In the genomic region with DNA sequence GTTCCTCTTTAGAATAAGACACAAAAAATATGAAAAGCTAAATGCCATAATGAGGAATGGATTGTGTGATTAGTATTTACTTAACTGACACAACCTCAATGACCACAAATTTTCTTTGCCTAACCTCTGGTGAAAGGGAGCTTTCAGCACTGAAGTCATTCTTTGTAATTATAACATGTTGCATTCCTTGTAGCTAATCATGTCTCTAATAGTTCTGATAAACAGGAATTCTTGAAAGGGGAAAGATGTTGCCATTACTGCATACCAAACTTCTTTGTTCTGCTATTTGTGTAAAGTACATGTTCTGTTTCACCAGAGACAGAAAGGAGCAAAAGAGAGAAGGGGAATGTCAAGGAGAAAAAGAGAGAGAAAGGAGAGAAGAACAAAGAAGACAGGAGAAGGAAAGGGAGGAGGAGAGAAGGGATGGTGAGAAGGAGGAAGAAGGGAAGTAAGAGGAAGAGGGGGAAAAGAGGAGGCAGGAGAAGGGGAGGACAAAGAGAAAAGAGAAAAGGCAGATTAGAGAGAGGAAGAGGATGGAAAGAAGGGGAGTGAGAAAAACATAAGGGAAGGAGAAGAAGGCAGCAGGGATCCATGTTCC, we compare ENCODE assay signal across 24 cellular contexts.
DNase-seq lines count a peak whose midpoint lies in the region; ATAC-seq, FAIRE-seq and TF ChIP-seq lines count a peak whose summit lies in the region.
"Had no signal": no experiment of that assay in that cellular context is flagged by ENCODE, and none has a peak within 500 bp of the region (broad histone marks: within the 10 kb centered on the region; RNA-seq: fewer than 3 reads in every experiment).

No MANE protein-coding gene starts in this region.

- no peak for FAIRE-seq in H1 (lab: Jason Lieb, UNC)

- H3K36me3 ChIP-seq in HEK293 (ENCODE audit: control insufficient read depth in 2 of 2, insufficient read depth in 1 of 2, low read length in 2 of 2), result no peaks in the 10 kb centered on the region
- H3K36me3 ChIP-seq in H1 (ENCODE audit: control insufficient read depth in 2 of 4, insufficient read depth in 4 of 4, low read length in 3 of 4), result no peaks in the 10 kb centered on the region
- no peaks in the 10 kb centered on the region for H3K36me3 ChIP-seq in smooth muscle cell (ENCODE audit: low read depth)
- H3K36me3 ChIP-seq: MG63, prostate gland, upper lobe of left lung had no signal

- DNase-seq in H1 (ENCODE audit: low read depth in 1 of 2, low spot score in 2 of 2), result no peak
- DNase-seq in mesothelial cell of epicardium (ENCODE audit: low spot score in 2 of 2, unreplicated experiment in 2 of 2), result no peak
- DNase-seq in smooth muscle cell (lab: John Stamatoyannopoulos, UW; ENCODE audit: unreplicated experiment), result no peak
- no peak for DNase-seq in NCI-H524 (lab: John Stamatoyannopoulos, UW)
- no peak for DNase-seq in putamen (ENCODE audit: low spot score)
- DNase-seq: activated CD8-positive, alpha-beta memory T cell treated with anti-CD3 and anti-CD28 coated beads for 24 hours; activated naive CD4-positive, alpha-beta T cell treated with anti-CD3 and anti-CD28 coated beads, Interleukin-2, amount 50 U/mL, for 16 hours; activated T-cell treated with anti-CD3 and anti-CD28 coated beads, Interleukin-2, amount 50 U/mL, for 4 hours; anterior cingulate cortex; C1 segment of cervical spinal cord; effector CD8-positive, alpha-beta T cell; H9; left colon; MG63; midbrain; SIG-M5; stimulated activated naive CD8-positive, alpha-beta T cell treated with anti-CD3 and anti-CD28 coated beads, Interleukin-15, amount 100 ng/mL, for 72 hours; upper lobe of left lung had no signal

- H3K27me3 Mint-ChIP-seq in mesothelial cell of epicardium (ENCODE audit: low read depth), result no peaks in the 10 kb centered on the region
- H3K27me3 Mint-ChIP-seq: natural killer cell treated with Interleukin-12 subunit alpha and Interleukin-12 subunit beta and Interleukin-15 and Interleukin-18, amount 100 ng/mL, for 72 hours had no signal

- H4K5ac ChIP-seq in H1 (ENCODE audit: insufficient read length, low read depth, low read length), result no peak overlapping the region

- no peaks in the 10 kb centered on the region for H3K79me2 ChIP-seq in H1 (ENCODE audit: control insufficient read depth in 1 of 2, insufficient read depth in 2 of 2, low read length in 2 of 2)
- H3K79me2 ChIP-seq in smooth muscle cell (ENCODE audit: low read depth), result no peaks in the 10 kb centered on the region

- peaks cover 44% of the 10 kb centered on the region for H3K4me1 Mint-ChIP-seq in mesothelial cell of epicardium
- H3K4me1 Mint-ChIP-seq: stimulated activated naive CD8-positive, alpha-beta T cell treated with anti-CD3 and anti-CD28 coated beads, Interleukin-15, amount 100 ng/mL, for 72 hours had no signal

- H3K9me3 ChIP-seq in HEK293 (ENCODE audit: control insufficient read depth, insufficient read depth, low read depth, low read length) (no peaks in the 10 kb centered on the region), H1 (ENCODE audit: insufficient read depth in 2 of 2, low read depth in 1 of 2, low read length in 1 of 2) (no peaks in the 10 kb centered on the region), smooth muscle cell (replicated peaks; ENCODE audit: low read depth) (no peaks in the 10 kb centered on the region)
- H3K9me3 ChIP-seq: MG63, prostate gland, upper lobe of left lung had no signal

- no peaks in the 10 kb centered on the region for H3F3A ChIP-seq in smooth muscle cell (ENCODE audit: low read depth)

- H2BK15ac ChIP-seq in H1 (ENCODE audit: low read length), result no peak overlapping the region

- no peak for TF ChIP-seq EP300 in H1 (IDR thresholded peaks at IDR 0.05; ENCODE audit: borderline replicate concordance in 1 of 2, low read depth in 2 of 2, low read length in 2 of 2)

- POLR2A ChIA-PET in HEK293 (lab: Yijun Ruan, JAX) (interaction anchor here (0.5 kb wide), 1 partner anchor 1698 kb away, joined by 3 read pairs; no protein-coding TSS in a partner anchor), H1 (lab: Charles Lee; ENCODE audit: partially characterized antibody) (interaction anchor here (0.6 kb wide), 1 partner anchor 641 kb away, joined by 3 read pairs; no protein-coding TSS in a partner anchor)

- H3K27me3 ChIP-seq in H1 (replicated peaks in 1 of 4; ENCODE audit: control insufficient read depth in 3 of 4, extremely low read depth in 1 of 4, insufficient read depth in 3 of 4, low read length in 3 of 4), result no peaks in the 10 kb centered on the region
- H3K27me3 ChIP-seq in smooth muscle cell (ENCODE audit: low read depth), result no peaks in the 10 kb centered on the region
- H3K27me3 ChIP-seq: MG63, upper lobe of left lung had no signal

- no peak overlapping the region for H3K56ac ChIP-seq in H1 (replicated peaks; ENCODE audit: insufficient read length, low read depth, low read length)

- ATAC-seq in HG02981 (IDR thresholded peaks at IDR 0.05; ENCODE audit: unreplicated experiment) (no peak), GM21360 (IDR thresholded peaks at IDR 0.05; ENCODE audit: unreplicated experiment) (no peak)
- ATAC-seq: activated T-cell treated with anti-CD3 and anti-CD28 coated beads, Interleukin-2, amount 50 U/mL, for 4 hours; left colon; natural killer cell treated with Interleukin-12 subunit alpha and Interleukin-12 subunit beta and Interleukin-15 and Interleukin-18, amount 100 ng/mL, for 72 hours; Panc1; stimulated activated naive CD8-positive, alpha-beta T cell treated with anti-CD3 and anti-CD28 coated beads, Interleukin-15, amount 100 ng/mL, for 72 hours had no signal

- H3K79me1 ChIP-seq in H1 (ENCODE audit: low read depth, low read length), result no peaks in the 10 kb centered on the region

- H3K4me2 ChIP-seq in H1 (ENCODE audit: insufficient read depth in 1 of 2, low read depth in 2 of 2, low read length in 2 of 2) (no peak overlapping the region), smooth muscle cell (peak overlapping the region; percentile 9)

- H3K36me3 Mint-ChIP-seq in mesothelial cell of epicardium, result peaks cover 27% of the 10 kb centered on the region
- H3K36me3 Mint-ChIP-seq: natural killer cell treated with Interleukin-12 subunit alpha and Interleukin-12 subunit beta and Interleukin-15 and Interleukin-18, amount 100 ng/mL, for 72 hours had no signal

- no peak overlapping the region for H2BK20ac ChIP-seq in H1 (ENCODE audit: low read length)

- H3K14ac ChIP-seq in H1 (ENCODE audit: insufficient read length), result no peak overlapping the region

- TF ChIP-seq POLR2A in H1 (IDR thresholded peaks at IDR 0.05; ENCODE audit: control extremely low read depth in 1 of 2, low read depth in 2 of 2, low read length in 2 of 2), result no peak

- no peak overlapping the region for H3K18ac ChIP-seq in H1 (ENCODE audit: extremely low read depth, low read length)

- no peak overlapping the region for H2BK120ac ChIP-seq in H1 (replicated peaks; ENCODE audit: low read depth, low read length)

- H3K4me3 Mint-ChIP-seq in mesothelial cell of epicardium, result no peak overlapping the region
- H3K4me3 Mint-ChIP-seq: activated T-cell treated with anti-CD3 and anti-CD28 coated beads, Interleukin-2, amount 50 U/mL, for 4 hours; H9; natural killer cell treated with Interleukin-12 subunit alpha and Interleukin-12 subunit beta and Interleukin-15 and Interleukin-18, amount 100 ng/mL, for 72 hours; stimulated activated naive CD8-positive, alpha-beta T cell treated with anti-CD3 and anti-CD28 coated beads, Interleukin-15, amount 100 ng/mL, for 72 hours had no signal

- H3K4me1 ChIP-seq in HEK293 (ENCODE audit: control insufficient read depth, insufficient read depth, low read length) (peaks cover 11% of the 10 kb centered on the region), H1 (replicated peaks in 1 of 4; ENCODE audit: control insufficient read depth in 3 of 4, insufficient read depth in 4 of 4, low read length in 3 of 4) (peaks cover 0 to 3% (median 0%) of the 10 kb centered on the region in 4 experiments; a peak in 1 of 7 replicates), smooth muscle cell (ENCODE audit: low read depth) (peaks cover 13% of the 10 kb centered on the region)
- H3K4me1 ChIP-seq: prostate gland, upper lobe of left lung had no signal

- CTCF ChIA-PET in HEK293 (lab: Yijun Ruan, JAX) (interaction anchor here (0.7 to 1.0 kb wide), 2 partner anchors 128 to 490 kb away, joined by 3 read pairs; no protein-coding TSS in a partner anchor), H1 (lab: Charles Lee; ENCODE audit: partially characterized antibody) (interaction anchor here (0.6 to 1.5 kb wide), 3 partner anchors 11 to 487 kb away, joined by 3 to 7 read pairs (median 3); no protein-coding TSS in a partner anchor)

- H3K4ac ChIP-seq in H1 (replicated peaks; ENCODE audit: insufficient read length, low read depth, low read length), result no peak overlapping the region

- no peak overlapping the region for H2BK12ac ChIP-seq in H1 (ENCODE audit: low read depth, low read length)

- TF ChIP-seq CTCF in HEK293 (tag by site-specific recombination; IDR thresholded peaks at IDR 0.05), result no peak
- no peak for TF ChIP-seq CTCF in H1 (IDR thresholded peaks at IDR 0.05; ENCODE audit: control extremely low read depth in 1 of 3, insufficient read depth in 1 of 3, low read depth in 1 of 3, low read length in 3 of 3)
- TF ChIP-seq CTCF in mesothelial cell of epicardium (IDR thresholded peaks at IDR 0.05; ENCODE audit: unreplicated experiment), result no peak
- no peak for TF ChIP-seq CTCF in smooth muscle cell (IDR thresholded peaks at IDR 0.05; ENCODE audit: borderline replicate concordance, insufficient read depth, poor library complexity, severe bottlenecking)

- no peak overlapping the region for H4K91ac ChIP-seq in H1 (replicated peaks; ENCODE audit: insufficient read length, low read length)

- H3K4me3 ChIP-seq in HEK293 (ENCODE audit: low read depth, low read length) (no peak overlapping the region), H1 (ENCODE audit: extremely low read depth in 1 of 4, insufficient read depth in 2 of 4, low read depth in 3 of 4, low read length in 4 of 4) (no peak overlapping the region), smooth muscle cell (no peak overlapping the region)
- H3K4me3 ChIP-seq: MG63, prostate gland, upper lobe of left lung had no signal

- H2AFZ ChIP-seq in H1 (ENCODE audit: low read length), result 0 out of 2 replicates have a peak overlapping the region, but pooled peaks have one; percentile 20
- H2AFZ ChIP-seq in smooth muscle cell (ENCODE audit: low read depth), result no peak overlapping the region

- H4K20me1 ChIP-seq in H1 (replicated peaks in 1 of 2; ENCODE audit: control insufficient read depth in 1 of 2, insufficient read depth in 2 of 2, low read length in 2 of 2) (no peaks in the 10 kb centered on the region), smooth muscle cell (ENCODE audit: low read depth) (no peaks in the 10 kb centered on the region)

- no peak overlapping the region for H2AK5ac ChIP-seq in H1 (ENCODE audit: low read depth, low read length)

- H3K23me2 ChIP-seq in H1 (ENCODE audit: low read depth, low read length), result no peaks in the 10 kb centered on the region

- H3K27ac ChIP-seq in HEK293 (ENCODE audit: extremely low read depth, low read depth, low read length) (no peak overlapping the region), H1 (ENCODE audit: low read depth, low read length) (no peak overlapping the region), smooth muscle cell (ENCODE audit: low read depth) (peak overlapping the region; percentile 61)
- H3K27ac ChIP-seq: prostate gland, upper lobe of left lung had no signal

- TF ChIP-seq RAD21 in H1 (IDR thresholded peaks at IDR 0.05 in 1 of 2, conservative IDR thresholded peaks at IDR 0.05 in 1 of 2; ENCODE audit: low read depth in 2 of 2, low read length in 2 of 2), result no peak

- H3K27ac Mint-ChIP-seq in mesothelial cell of epicardium, result peak overlapping the region; percentile 95
- H3K27ac Mint-ChIP-seq: H9; natural killer cell treated with Interleukin-12 subunit alpha and Interleukin-12 subunit beta and Interleukin-15 and Interleukin-18, amount 100 ng/mL, for 72 hours; stimulated activated naive CD8-positive, alpha-beta T cell treated with anti-CD3 and anti-CD28 coated beads, Interleukin-15, amount 100 ng/mL, for 72 hours had no signal

- H2BK5ac ChIP-seq in H1 (ENCODE audit: low read depth, low read length), result no peak overlapping the region

- no peak overlapping the region for H4K8ac ChIP-seq in H1 (ENCODE audit: extremely low read depth, insufficient read depth, low read length)

- H3K9ac ChIP-seq in H1 (replicated peaks in 1 of 4; ENCODE audit: extremely low read depth in 1 of 4, low read depth in 3 of 4, low read length in 3 of 4) (no peak overlapping the region), smooth muscle cell (ENCODE audit: low read depth) (no peak overlapping the region)

- H3K23ac ChIP-seq in H1 (ENCODE audit: insufficient read length), result no peak overlapping the region

- no peaks in the 10 kb centered on the region for H3K9me3 Mint-ChIP-seq in mesothelial cell of epicardium
- H3K9me3 Mint-ChIP-seq: activated T-cell treated with anti-CD3 and anti-CD28 coated beads, Interleukin-2, amount 50 U/mL, for 4 hours; H9; stimulated activated naive CD8-positive, alpha-beta T cell treated with anti-CD3 and anti-CD28 coated beads, Interleukin-15, amount 100 ng/mL, for 72 hours had no signal
